27 cellular contexts compared by ENCODE assay signal in genomic region chr4:86235549-86235948, GRCh38.
"Had no signal": no experiment of that assay in that cellular context is flagged by ENCODE, and none has a peak within 500 bp of the region (broad histone marks: within the 10 kb centered on the region; RNA-seq: fewer than 3 reads in every experiment).

No MANE protein-coding gene starts in this region.

- H3K27me3 ChIP-seq: ascending aorta, cardiac muscle cell had no signal

- H3K27ac ChIP-seq: ascending aorta, cardiac muscle cell, VCaP had no signal

- DNase-seq: activated B cell treated with CpG ODN at 0.5 μM for 24 hours; activated CD4-positive, alpha-beta memory T cell treated with anti-CD3 and anti-CD28 coated beads for 36 hours; activated CD4-positive, alpha-beta T cell treated with anti-CD3 and anti-CD28 coated beads for 4 hours; activated CD4-positive, alpha-beta T cell treated with anti-CD3 and anti-CD28 coated beads, Interleukin-2, amount 10 ng/mL, durations not matched to agents 24 days and 14 days; activated CD4-positive, alpha-beta T cell treated with anti-CD3 and anti-CD28 coated beads, Interleukin-2, amount 50 U/mL, for 1 hour; activated CD4-positive, alpha-beta T cell treated with anti-CD3 and anti-CD28 coated beads, Interleukin-2, amount 50 U/mL, for 4 hours; activated CD4-positive, CD25-positive, alpha-beta regulatory T cell treated with anti-CD3 and anti-CD28 coated beads, Interleukin-2, amount 50 U/mL, for 72 hours; activated CD8-positive, alpha-beta memory T cell treated with anti-CD3 and anti-CD28 coated beads, Interleukin-2, amount 50 U/mL, for 4 hours; activated CD8-positive, alpha-beta T cell treated with anti-CD3 and anti-CD28 coated beads for 36 hours; activated gamma-delta T cell; activated naive CD4-positive, alpha-beta T cell treated with anti-CD3 and anti-CD28 coated beads, Interleukin-2, amount 10 ng/mL, durations not matched to agents 7 days and 5 days; activated naive CD4-positive, alpha-beta T cell treated with Interleukin-2 at 50 U/mL for 16 hours; activated naive CD8-positive, alpha-beta T cell treated with anti-CD3 and anti-CD28 coated beads, Interleukin-2, amount 10 ng/mL, durations not matched to agents 7 days and 5 days; activated naive CD8-positive, alpha-beta T cell treated with anti-CD3 and anti-CD28 coated beads, Interleukin-2, amount 50 U/mL, for 24 hours; activated T-cell treated with anti-CD3 and anti-CD28 coated beads for 4 hours; activated T-cell treated with anti-CD3 and anti-CD28 coated beads, Interleukin-2, amount 50 U/mL, for 1 hour; activated T-cell treated with anti-CD3 and anti-CD28 coated beads, Interleukin-2, amount 50 U/mL, for 4 hours; activated T-cell treated with anti-CD3 and anti-CD28 coated beads, Interleukin-2, amount 50 U/mL, for 72 hours; anterior cingulate cortex; cerebellar nuclear complex; T-helper 1 cell; T-helper 2 cell; T-helper 9 cell had no signal

- H3K36me3 ChIP-seq: ascending aorta, cardiac muscle cell had no signal

- H3K4me1 ChIP-seq: ascending aorta had no signal

- ATAC-seq: activated CD8-positive, alpha-beta T cell treated with anti-CD3 and anti-CD28 coated beads for 36 hours; activated naive CD8-positive, alpha-beta T cell treated with anti-CD3 and anti-CD28 coated beads, Interleukin-2, amount 50 U/mL, for 24 hours; activated T-cell treated with anti-CD3 and anti-CD28 coated beads, Interleukin-2, amount 50 U/mL, for 4 hours; activated T-cell treated with anti-CD3 and anti-CD28 coated beads, Interleukin-2, amount 50 U/mL, for 72 hours; activated T-helper 17 cell treated with anti-CD3 and anti-CD28 coated beads, Interleukin-2, amount 50 U/mL, for 72 hours had no signal

- H3K4me3 ChIP-seq: ascending aorta, cardiac muscle cell had no signal
